ENCODE assay signal across 14 cellular contexts in genomic region chr9:136090060-136090735, GRCh38. TPM values are rescaled to one million over a fixed set of nuclear protein-coding genes. Genes with fewer than 3 reads are reported as not detected.
DNase-seq lines count a peak whose midpoint lies in the region; ATAC-seq and TF ChIP-seq lines count a peak whose summit lies in the region.
"Had no signal": no experiment of that assay in that cellular context is flagged by ENCODE, and none has a peak within 500 bp of the region (broad histone marks: within the 10 kb centered on the region; RNA-seq: fewer than 3 reads in every experiment).

No MANE protein-coding gene starts in this region.

- no peaks in the 10 kb centered on the region for H3K36me3 ChIP-seq in mammary epithelial cell (ENCODE audit: insufficient read depth, low read length)
- no peaks in the 10 kb centered on the region for H3K36me3 ChIP-seq in mucosa of stomach (ENCODE audit: control insufficient read depth, insufficient read depth, low read length)
- H3K36me3 ChIP-seq in vagina, result no peaks in the 10 kb centered on the region
- H3K36me3 ChIP-seq: pancreas had no signal

- H3K9me3 ChIP-seq in mammary epithelial cell (replicated peaks; ENCODE audit: insufficient read depth, low read length) (no peaks in the 10 kb centered on the region), mucosa of stomach (ENCODE audit: control insufficient read depth, low read length) (no peaks in the 10 kb centered on the region), vagina (no peaks in the 10 kb centered on the region)
- H3K9me3 ChIP-seq: pancreas had no signal

- peak overlapping the region; percentile 61 for H3K4me2 ChIP-seq in mammary epithelial cell (ENCODE audit: insufficient read depth, low read depth, low read length)

- H3K4me3 ChIP-seq in mammary epithelial cell (replicated peaks in 1 of 3; ENCODE audit: insufficient read depth in 1 of 3, low read depth in 2 of 3, low read length in 3 of 3), result no peak overlapping the region
- no peak overlapping the region for H3K4me3 ChIP-seq in mucosa of stomach (ENCODE audit: low read length)
- H3K4me3 ChIP-seq in vagina, result no peak overlapping the region
- H3K4me3 ChIP-seq: pancreas had no signal

- BruUV-seq in mammary epithelial cell (replicated peaks; lab: Mats Ljungman, UMichigan), result no TSS peak

- H4K20me1 ChIP-seq in mammary epithelial cell (ENCODE audit: insufficient read depth, low read length), result no peaks in the 10 kb centered on the region

- 48% methylated on average over 7 of the region's 9 CpGs for WGBS in mammary epithelial cell (ENCODE audit: low coverage, missing lambda C conversion rate)

- dilution Hi-C loops in mammary epithelial cell (cut with HindIII; ENCODE audit: low sequenced_read_pairs), result no loop called here

- H3K9ac ChIP-seq in mammary epithelial cell (ENCODE audit: insufficient read depth, low read length), result no peak overlapping the region
- H3K9ac ChIP-seq in mucosa of stomach (ENCODE audit: low read length), result peak overlapping the region; percentile 22

- TF ChIP-seq POLR2A in vagina (IDR thresholded peaks at IDR 0.05), result no peak

- no peak overlapping the region for H2AFZ ChIP-seq in mammary epithelial cell (ENCODE audit: low read depth, low read length)

- ATAC-seq in Right ventricle myocardium superior (ENCODE audit: poor library complexity) (no peak), Right ventricle myocardium inferior (no peak), GM19452 (IDR thresholded peaks at IDR 0.05; ENCODE audit: unreplicated experiment) (no peak), HG02885 (IDR thresholded peaks at IDR 0.05; ENCODE audit: poor library complexity, unreplicated experiment) (no peak)
- ATAC-seq: foreskin keratinocyte, pancreas had no signal

- TF ChIP-seq CTCF in mammary epithelial cell (conservative IDR thresholded peaks at IDR 0.05 in 1 of 2, IDR thresholded peaks at IDR 0.05 in 1 of 2; ENCODE audit: extremely low read depth in 1 of 2, insufficient read depth in 1 of 2, low read depth in 1 of 2, low read length in 2 of 2), result no peak
- no peak for TF ChIP-seq CTCF in vagina (IDR thresholded peaks at IDR 0.05)

- H3K27ac ChIP-seq in mammary epithelial cell (ENCODE audit: insufficient read depth, low read depth, low read length) (no peak overlapping the region), vagina (peak overlapping the region; percentile 20)
- H3K27ac ChIP-seq: foreskin keratinocyte had no signal

- no peaks in the 10 kb centered on the region for H3K27me3 ChIP-seq in mammary epithelial cell (ENCODE audit: insufficient read depth, low read length)
- H3K27me3 ChIP-seq in mucosa of stomach (ENCODE audit: control insufficient read depth, insufficient read depth, low read length), result no peaks in the 10 kb centered on the region
- H3K27me3 ChIP-seq in vagina, result no peaks in the 10 kb centered on the region
- H3K27me3 ChIP-seq: foreskin keratinocyte, pancreas had no signal

- intact Hi-C loops in Right ventricle myocardium superior (cut with DNase I) (no loop called here), Right ventricle myocardium inferior (cut with DNase I) (loop anchor here (5.0 kb wide), 1 partner anchor 38 kb away; no protein-coding TSS in a partner anchor), mammary epithelial cell (cut with micrococcal nuclease) (no loop called here), vagina (cut with DNase I) (no loop called here)

- CTCF ChIA-PET in mammary epithelial cell (lab: Charles Lee; ENCODE audit: low non-redundant PET), result no interaction called here

- peak; percentile 45 for DNase-seq in Right ventricle myocardium superior
- DNase-seq in Right ventricle myocardium inferior (ENCODE audit: missing footprints), result no peak
- DNase-seq in mammary epithelial cell, result no peak
- DNase-seq in vagina (ENCODE audit: extremely low spot score in 2 of 2), result no peak
- no peak for DNase-seq in dedifferentiated amniotic fluid mesenchymal stem cell (ENCODE audit: extremely low spot score)
- DNase-seq: activated naive CD4-positive, alpha-beta T cell; DND-41; foreskin keratinocyte; NCI-H446 treated with DMSO at 0.1 percent for 48 hours; stimulated activated CD4-positive, alpha-beta T cell treated with anti-CD3 and anti-CD28 coated beads, Interleukin-4, amount 100 ng/mL, for 1 hour had no signal

- H3K4me1 ChIP-seq in mammary epithelial cell (ENCODE audit: insufficient read depth, low read length), result peaks cover 37% of the 10 kb centered on the region
- H3K4me1 ChIP-seq in mucosa of stomach (ENCODE audit: control insufficient read depth, insufficient read depth, low read length), result peaks cover 50% of the 10 kb centered on the region
- H3K4me1 ChIP-seq in vagina, result peaks cover 86% of the 10 kb centered on the region
- H3K4me1 ChIP-seq: foreskin keratinocyte had no signal

- H3K79me2 ChIP-seq in mammary epithelial cell (ENCODE audit: insufficient read depth, low read length), result peaks cover 94% of the 10 kb centered on the region

- in situ Hi-C loops in mammary epithelial cell (cut with MboI; ENCODE audit: low sequenced_read_pairs in 2 of 2), result no loop called here

RNA-seq across cellular contexts. Expression of gene NACC2, which starts 4.9 kb away (rescaled TPM):
- total RNA-seq in Right ventricle myocardium superior, result 30.8 TPM
- total RNA-seq in Right ventricle myocardium inferior, result 37.0 TPM
- total RNA-seq in mammary epithelial cell, result 10 to 100 TPM; 14.1 to 27.3 TPM
- polyA plus RNA-seq in mammary epithelial cell, result 6.7 TPM
- 13.1 TPM for polyA minus RNA-seq in mammary epithelial cell
- total RNA-seq in vagina, result 21.1 TPM

RNA-seq across cellular contexts. Expression of gene TMEM250, which starts 28.5 kb away (rescaled TPM):
- 16.4 TPM for total RNA-seq in Right ventricle myocardium superior
- total RNA-seq in Right ventricle myocardium inferior, result 18.7 TPM
- 10 to 100 TPM; 33.8 to 49.8 TPM for total RNA-seq in mammary epithelial cell
- polyA plus RNA-seq in mammary epithelial cell, result 27.9 TPM
- 25.5 TPM for polyA minus RNA-seq in mammary epithelial cell
- total RNA-seq in vagina, result 25.0 TPM
